In genomic region chr2:98412751-98413445, GRCh38 we compare ENCODE assay signal across 9 cellular contexts. TPM values are rescaled to one million over a fixed set of nuclear protein-coding genes. Genes with fewer than 3 reads are reported as not detected.
DNase-seq lines count a peak whose midpoint lies in the region; ATAC-seq lines count a peak whose summit lies in the region.
"Had no signal": no experiment of that assay in that cellular context is flagged by ENCODE, and none has a peak within 500 bp of the region (broad histone marks: within the 10 kb centered on the region; RNA-seq: fewer than 3 reads in every experiment).

No MANE protein-coding gene starts in this region.

- no peaks in the 10 kb centered on the region for H3K9me3 ChIP-seq in effector memory CD4-positive, alpha-beta T cell (ENCODE audit: control insufficient read depth, low read length)

- H3K27me3 ChIP-seq in effector memory CD4-positive, alpha-beta T cell (replicated peaks; ENCODE audit: control insufficient read depth, insufficient read depth, low read length, poor library complexity, severe bottlenecking), result no peaks in the 10 kb centered on the region
- H3K27me3 ChIP-seq: BLaER1 treated with 17β-estradiol and CSF1 and Interleukin-3, amounts not matched to agents 10 nM and 100 nM had no signal

- peak; percentile 77 for ATAC-seq in HG03342 (IDR thresholded peaks at IDR 0.05; ENCODE audit: unreplicated experiment)
- ATAC-seq in stimulated activated naive CD8-positive, alpha-beta T cell treated with anti-CD3 and anti-CD28 coated beads, Interleukin-15, Interleukin-2, amounts not matched to agents 100 U/mL and 50 U/mL, for 24 hours, result peak; percentile 70

- no peak overlapping the region for H3K27ac ChIP-seq in effector memory CD4-positive, alpha-beta T cell (ENCODE audit: insufficient read depth, low read length, poor library complexity, severe bottlenecking)
- H3K27ac ChIP-seq: BLaER1 treated with 17β-estradiol and CSF1 and Interleukin-3, amounts not matched to agents 10 nM and 100 nM had no signal

- H3K4me1 ChIP-seq in effector memory CD4-positive, alpha-beta T cell (ENCODE audit: control insufficient read depth, insufficient read depth, low read length, poor library complexity, severe bottlenecking), result no peaks in the 10 kb centered on the region
- H3K4me1 ChIP-seq: BLaER1 treated with 17β-estradiol and CSF1 and Interleukin-3, amounts not matched to agents 10 nM and 100 nM had no signal

- no peaks in the 10 kb centered on the region for H3K36me3 ChIP-seq in effector memory CD4-positive, alpha-beta T cell (ENCODE audit: control insufficient read depth, insufficient read depth, low read length)
- H3K36me3 ChIP-seq: BLaER1 treated with 17β-estradiol and CSF1 and Interleukin-3, amounts not matched to agents 10 nM and 100 nM had no signal

- DNase-seq in NCI-H1417 (lab: John Stamatoyannopoulos, UW), result peak; percentile 14 to 71 (median 56)
- DNase-seq in NCI-H1417 treated with DMSO at 0.1 percent for 48 hours (lab: John Stamatoyannopoulos, UW), result no peak
- peak; percentile 54 for DNase-seq in NCI-H748 (lab: John Stamatoyannopoulos, UW; ENCODE audit: unreplicated experiment)
- peak; percentile 40 for DNase-seq in activated CD4-positive, alpha-beta T cell treated with anti-CD3 and anti-CD28 coated beads, Interleukin-2, amount 50 U/mL, for 1 hour
- peak in 2 of 3 donors; percentile 13 to 36 for DNase-seq in effector memory CD4-positive, alpha-beta T cell
- DNase-seq in myocyte (ENCODE audit: low read depth), result peak; percentile 71
- DNase-seq in stimulated activated naive CD8-positive, alpha-beta T cell treated with anti-CD3 and anti-CD28 coated beads, Interleukin-15, Interleukin-2, amounts not matched to agents 100 U/mL and 50 U/mL, for 24 hours, result peak; percentile 58

- no peak overlapping the region for H3K4me3 ChIP-seq in effector memory CD4-positive, alpha-beta T cell (ENCODE audit: insufficient read depth, low read depth, low read length, poor library complexity, severe bottlenecking)
- H3K4me3 ChIP-seq: BLaER1 treated with 17β-estradiol and CSF1 and Interleukin-3, amounts not matched to agents 10 nM and 100 nM had no signal

RNA-seq across cellular contexts. Expression of gene INPP4A, which starts 31.8 kb away (rescaled TPM):
- 21.7 and 22.0 TPM in 2 replicates for total RNA-seq in myocyte
- 15.7 TPM for polyA plus RNA-seq in myocyte (2012)
